Comparison of ENCODE assay signal across 19 cellular contexts in genomic region chr12:46073321-46073720, GRCh38.
"Had no signal": no experiment of that assay in that cellular context is flagged by ENCODE, and none has a peak within 500 bp of the region (broad histone marks: within the 10 kb centered on the region; RNA-seq: fewer than 3 reads in every experiment).

No MANE protein-coding gene starts in this region.

- H3K27ac Mint-ChIP-seq: memory B cell, mesothelial cell of epicardium, natural killer cell had no signal

- H3K4me3 ChIP-seq: coronary artery, gastrocnemius medialis, left ventricle myocardium inferior, lower lobe of right lung, right atrium auricular region, sigmoid colon, tibial artery, upper lobe of left lung, uterus had no signal

- H3K9me3 ChIP-seq: gastrocnemius medialis, lower lobe of right lung had no signal

- DNase-seq: effector CD4-positive, alpha-beta T cell; gastrocnemius medialis; kidney; left cardiac atrium; left ventricle myocardium inferior; lower lobe of right lung; natural killer cell; sigmoid colon; small intestine; stimulated activated CD4-positive, alpha-beta T cell treated with anti-CD3 and anti-CD28 coated beads, Interleukin-12 subunit alpha, Interleukin-12 subunit beta, amount 100 ng/mL, for 4 hours; stimulated activated naive CD8-positive, alpha-beta T cell treated with anti-CD3 and anti-CD28 coated beads, Interleukin-15, Interleukin-2, amounts not matched to agents 100 U/mL and 50 U/mL, for 24 hours; tibial artery; upper lobe of left lung; uterus had no signal

- FAIRE-seq: kidney, small intestine had no signal

- H3K4me3 Mint-ChIP-seq: memory B cell, mesothelial cell of epicardium, natural killer cell, neural crest cell had no signal

- H3K4me1 ChIP-seq: gastrocnemius medialis, right atrium auricular region, uterus had no signal

- H3K4me1 Mint-ChIP-seq: neural crest cell had no signal

- ATAC-seq: gastrocnemius medialis; left cardiac atrium; lower lobe of right lung; natural killer cell; stimulated activated naive CD8-positive, alpha-beta T cell treated with anti-CD3 and anti-CD28 coated beads, Interleukin-15, Interleukin-2, amounts not matched to agents 100 U/mL and 50 U/mL, for 24 hours had no signal

- H3K27me3 ChIP-seq: gastrocnemius medialis, right atrium auricular region, sigmoid colon, tibial artery, upper lobe of left lung, uterus had no signal

- H3K27ac ChIP-seq: coronary artery, gastrocnemius medialis, left ventricle myocardium inferior, lower lobe of right lung, right atrium auricular region, tibial artery, upper lobe of left lung, uterus had no signal

- H3K36me3 ChIP-seq: gastrocnemius medialis, left ventricle myocardium inferior, lower lobe of right lung, right atrium auricular region, sigmoid colon, upper lobe of left lung, uterus had no signal
